ENCODE assay signal across 13 cellular contexts in genomic region chr11:93487032-93487483, GRCh38. TPM values are rescaled to one million over a fixed set of nuclear protein-coding genes. Genes with fewer than 3 reads are reported as not detected.
DNase-seq lines count a peak whose midpoint lies in the region; ATAC-seq and TF ChIP-seq lines count a peak whose summit lies in the region.
"Had no signal": no experiment of that assay in that cellular context is flagged by ENCODE, and none has a peak within 500 bp of the region (broad histone marks: within the 10 kb centered on the region; RNA-seq: fewer than 3 reads in every experiment).

No MANE protein-coding gene starts in this region.

- DNase-seq in HuH-7.5 (ENCODE audit: low spot score) (peak; percentile 75), NCI-H2107 treated with DMSO at 0.1 percent for 48 hours (lab: John Stamatoyannopoulos, UW; ENCODE audit: unreplicated experiment) (peak; percentile 78), mucosa of descending colon (no peak), midbrain (lab: John Stamatoyannopoulos, UW) (no peak), NCI-H524 (lab: John Stamatoyannopoulos, UW) (no peak)
- no peak for DNase-seq in NK-92 treated with Interleukin-12 subunit alpha and Interleukin-12 subunit beta, amount 100 ng/mL, for 24 hours (lab: John Stamatoyannopoulos, UW)
- DNase-seq: activated naive CD8-positive, alpha-beta T cell treated with anti-CD3 and anti-CD28 coated beads for 36 hours; CD8-positive, alpha-beta T cell; cerebellar nuclear complex; NCI-H446 had no signal

- no peaks in the 10 kb centered on the region for H3K9me3 ChIP-seq in mucosa of descending colon
- H3K9me3 ChIP-seq: tibial nerve had no signal

- TF ChIP-seq CTCF in VCaP (conservative IDR thresholded peaks at IDR 0.05) (no peak), mucosa of descending colon (IDR thresholded peaks at IDR 0.05) (no peak)

- ATAC-seq in mucosa of descending colon (peak; percentile 47), GM21390 (IDR thresholded peaks at IDR 0.05; ENCODE audit: unreplicated experiment) (no peak)
- ATAC-seq: CD8-positive, alpha-beta T cell had no signal

- intact Hi-C loops in mucosa of descending colon (cut with DNase I, micrococcal nuclease) = no loop called here

- no peak overlapping the region for H3K4me3 ChIP-seq in mucosa of descending colon
- H3K4me3 ChIP-seq: tibial nerve had no signal

- peaks cover 22% of the 10 kb centered on the region for H3K4me1 ChIP-seq in mucosa of descending colon (ENCODE audit: low read depth)

- H3K27ac ChIP-seq in VCaP = peak overlapping the region; percentile 97; the same call in 1 of the 2 replicates
- H3K27ac ChIP-seq: tibial nerve had no signal

- H3K36me3 ChIP-seq in mucosa of descending colon (ENCODE audit: low read depth) = peaks cover 3% of the 10 kb centered on the region
- H3K36me3 ChIP-seq: tibial nerve had no signal

RNA-seq across cellular contexts. Expression of gene SMCO4, which starts 56.1 kb away (rescaled TPM):
- total RNA-seq in mucosa of descending colon = 10 to 100 TPM; 37.5 to 75.4 (median 41.5) TPM

Comparison
In these comparisons a context has a peak if more than half of its experiments do, and no peak if none do; other contexts are left out.
1. DNase-seq: peak in HuH-7.5 (single experiment) and NCI-H2107 treated with DMSO at 0.1 percent for 48 hours (single experiment); none in mucosa of descending colon (0 of 3), midbrain (single experiment), NK-92 treated with Interleukin-12 subunit alpha and Interleukin-12 subunit beta, amount 100 ng/mL, for 24 hours (single experiment) and NCI-H524 (0 of 2).